Comparison of ENCODE assay signal across 2 cellular contexts in the genomic region with DNA sequence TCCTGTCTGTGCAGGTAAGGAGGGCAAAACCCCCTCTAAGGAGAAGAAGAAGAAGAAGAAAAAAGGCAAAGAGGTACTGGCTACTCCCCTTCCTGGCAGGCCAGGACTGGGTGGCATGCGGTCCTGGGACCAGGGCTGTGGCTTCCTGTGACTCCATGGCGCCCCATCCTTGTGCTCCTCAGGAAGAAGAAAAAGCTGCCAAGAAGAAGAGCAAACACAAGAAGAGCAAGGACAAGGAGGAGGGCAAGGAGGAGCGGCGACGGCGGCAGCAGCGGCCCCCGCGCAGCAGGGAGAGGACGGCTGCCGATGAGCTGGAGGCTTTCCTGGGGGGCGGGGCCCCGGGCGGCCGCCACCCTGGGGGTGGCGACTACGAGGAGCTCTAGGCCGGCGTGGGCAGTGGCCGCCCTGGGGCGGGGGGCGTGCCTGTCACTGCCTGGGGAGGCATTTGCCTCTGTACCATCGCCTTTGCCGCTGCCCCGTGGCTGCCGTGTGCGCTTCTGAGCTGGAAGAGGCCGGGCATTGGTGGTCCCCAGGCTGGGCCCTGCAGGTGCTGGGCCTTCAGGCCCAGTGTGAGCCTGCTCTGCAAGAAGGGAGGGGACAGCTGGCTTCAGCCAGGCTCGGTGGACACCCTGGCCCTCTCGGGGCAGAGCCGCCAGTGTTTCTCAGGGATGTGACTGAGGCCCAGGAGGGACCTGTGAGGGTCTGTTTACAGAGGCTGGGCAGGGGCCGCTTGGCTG.
TF ChIP-seq lines count a peak whose summit lies in the region.

No MANE protein-coding gene starts in this region.

TF ChIP-seq in SK-N-SH, 30 proteins besides CTCF, POLR2A, EP300 and RAD21:
- TF ChIP-seq FOSL2 (IDR thresholded peaks at IDR 0.05; ENCODE audit: borderline replicate concordance, low read depth) (no peak), GATA2 (CRISPR knock-in tag; IDR thresholded peaks at IDR 0.05) (no peak), SIN3A (IDR thresholded peaks at IDR 0.05; ENCODE audit: borderline replicate concordance, low read depth, low read length) (no peak), FOXM1 (IDR thresholded peaks at IDR 0.05; ENCODE audit: low read depth) (no peak)

TF ChIP-seq in SK-N-SH treated with all-trans-retinoic acid at 6 μM for 48 hours, 23 proteins besides CTCF, POLR2A, EP300 and RAD21:
- TF ChIP-seq ZFP3 (CRISPR knock-in tag; IDR thresholded peaks at IDR 0.05): no peak
- no peak for TF ChIP-seq GLIS3 (CRISPR knock-in tag; IDR thresholded peaks at IDR 0.05)
- no peak for TF ChIP-seq ZNF70 (CRISPR knock-in tag; IDR thresholded peaks at IDR 0.05)
- no peak for TF ChIP-seq ARNTL (CRISPR knock-in tag; IDR thresholded peaks at IDR 0.05; ENCODE audit: borderline replicate concordance, low read depth)
- no peak for TF ChIP-seq ZNF565 (CRISPR knock-in tag; conservative IDR thresholded peaks at IDR 0.05; ENCODE audit: low read depth)
- no peak for TF ChIP-seq ZNF8 (CRISPR knock-in tag; IDR thresholded peaks at IDR 0.05)
- TF ChIP-seq ZFP30 (CRISPR knock-in tag; IDR thresholded peaks at IDR 0.05): no peak
- TF ChIP-seq, protein P1, sequence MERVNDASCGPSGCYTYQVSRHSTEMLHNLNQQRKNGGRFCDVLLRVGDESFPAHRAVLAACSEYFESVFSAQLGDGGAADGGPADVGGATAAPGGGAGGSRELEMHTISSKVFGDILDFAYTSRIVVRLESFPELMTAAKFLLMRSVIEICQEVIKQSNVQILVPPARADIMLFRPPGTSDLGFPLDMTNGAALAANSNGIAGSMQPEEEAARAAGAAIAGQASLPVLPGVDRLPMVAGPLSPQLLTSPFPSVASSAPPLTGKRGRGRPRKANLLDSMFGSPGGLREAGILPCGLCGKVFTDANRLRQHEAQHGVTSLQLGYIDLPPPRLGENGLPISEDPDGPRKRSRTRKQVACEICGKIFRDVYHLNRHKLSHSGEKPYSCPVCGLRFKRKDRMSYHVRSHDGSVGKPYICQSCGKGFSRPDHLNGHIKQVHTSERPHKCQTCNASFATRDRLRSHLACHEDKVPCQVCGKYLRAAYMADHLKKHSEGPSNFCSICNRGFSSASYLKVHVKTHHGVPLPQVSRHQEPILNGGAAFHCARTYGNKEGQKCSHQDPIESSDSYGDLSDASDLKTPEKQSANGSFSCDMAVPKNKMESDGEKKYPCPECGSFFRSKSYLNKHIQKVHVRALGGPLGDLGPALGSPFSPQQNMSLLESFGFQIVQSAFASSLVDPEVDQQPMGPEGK (CRISPR knock-in tag; IDR thresholded peaks at IDR 0.05; ENCODE audit: borderline replicate concordance): no peak
- no peak for TF ChIP-seq CSDC2 (CRISPR knock-in tag; IDR thresholded peaks at IDR 0.05)
- TF ChIP-seq RARB (CRISPR knock-in tag; IDR thresholded peaks at IDR 0.05): no peak
- no peak for TF ChIP-seq PPARA (CRISPR knock-in tag; IDR thresholded peaks at IDR 0.05; ENCODE audit: borderline replicate concordance)
- no peak for TF ChIP-seq TCF4 (CRISPR knock-in tag; IDR thresholded peaks at IDR 0.05; ENCODE audit: borderline replicate concordance)
- TF ChIP-seq ZC3H10 (CRISPR knock-in tag; IDR thresholded peaks at IDR 0.05): no peak
- no peak for TF ChIP-seq OSR1 (CRISPR knock-in tag; IDR thresholded peaks at IDR 0.05)
